Comparison of ENCODE assay signal across 15 cellular contexts in the genomic region with DNA sequence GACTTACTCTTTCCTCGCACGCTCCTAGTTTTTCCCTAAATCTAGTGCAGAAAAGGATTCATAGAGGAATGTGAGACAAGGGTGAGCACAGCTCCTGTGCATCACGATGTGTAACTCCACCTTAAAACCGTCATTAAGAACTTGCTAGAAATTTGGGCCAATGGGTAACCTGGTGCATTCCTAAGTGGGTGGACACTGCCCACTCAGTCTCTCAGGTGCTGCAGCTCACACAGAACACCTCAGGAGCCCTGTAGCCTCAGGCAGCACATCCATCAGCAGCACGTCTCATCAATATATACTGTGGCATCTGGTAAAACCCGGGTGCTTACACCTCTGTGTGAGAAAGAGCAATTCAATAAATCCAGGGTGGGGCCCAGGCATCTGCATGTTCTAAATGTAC. TPM values are rescaled to one million over a fixed set of nuclear protein-coding genes. Genes with fewer than 3 reads are reported as not detected.
"Had no signal": no experiment of that assay in that cellular context is flagged by ENCODE, and none has a peak within 500 bp of the region (broad histone marks: within the 10 kb centered on the region; RNA-seq: fewer than 3 reads in every experiment).

No MANE protein-coding gene starts in this region.

- H3K27me3 ChIP-seq: dorsolateral prefrontal cortex, right atrium auricular region, transverse colon had no signal

- DNase-seq: activated CD4-positive, alpha-beta memory T cell treated with anti-CD3 and anti-CD28 coated beads, Interleukin-2, amount 10 ng/mL, durations not matched to agents 7 days and 5 days; activated CD8-positive, alpha-beta memory T cell treated with anti-CD3 and anti-CD28 coated beads, Interleukin-2, amount 50 U/mL, for 48 hours; activated naive CD8-positive, alpha-beta T cell treated with anti-CD3 and anti-CD28 coated beads, Interleukin-2, amount 10 ng/mL, durations not matched to agents 7 days and 5 days; anterior cingulate cortex; dorsolateral prefrontal cortex; foreskin melanocyte; heart right ventricle; naive thymus-derived CD4-positive, alpha-beta T cell; stimulated activated naive B cell treated with anti-CD40 and anti-IgM and Interleukin-4, amounts not matched to agents 10 μg/mL and 1 μg/mL and 100 μg/mL, for 72 hours; substantia nigra had no signal

- H3K36me3 ChIP-seq: heart right ventricle, neutrophil, right atrium auricular region, transverse colon had no signal

- H3K4me1 ChIP-seq: heart right ventricle, right atrium auricular region had no signal

- H3K9me3 ChIP-seq: neutrophil, right atrium auricular region, transverse colon had no signal

- H3K27ac ChIP-seq: dorsolateral prefrontal cortex, heart right ventricle, neutrophil, right atrium auricular region had no signal

- H3K4me3 ChIP-seq: dorsolateral prefrontal cortex, heart right ventricle, right atrium auricular region, transverse colon had no signal

RNA-seq across cellular contexts. Expression of a gene that starts 12.4 kb away (rescaled TPM):
- total RNA-seq: activated CD4-positive, alpha-beta memory T cell treated with anti-CD3 and anti-CD28 coated beads, Interleukin-2, amount 10 ng/mL, durations not matched to agents 7 days and 5 days; activated naive CD8-positive, alpha-beta T cell treated with anti-CD3 and anti-CD28 coated beads, Interleukin-2, amount 10 ng/mL, durations not matched to agents 7 days and 5 days; lung microvascular endothelial cell; mononuclear cell; naive thymus-derived CD4-positive, alpha-beta T cell had no signal
